In the genomic region with DNA sequence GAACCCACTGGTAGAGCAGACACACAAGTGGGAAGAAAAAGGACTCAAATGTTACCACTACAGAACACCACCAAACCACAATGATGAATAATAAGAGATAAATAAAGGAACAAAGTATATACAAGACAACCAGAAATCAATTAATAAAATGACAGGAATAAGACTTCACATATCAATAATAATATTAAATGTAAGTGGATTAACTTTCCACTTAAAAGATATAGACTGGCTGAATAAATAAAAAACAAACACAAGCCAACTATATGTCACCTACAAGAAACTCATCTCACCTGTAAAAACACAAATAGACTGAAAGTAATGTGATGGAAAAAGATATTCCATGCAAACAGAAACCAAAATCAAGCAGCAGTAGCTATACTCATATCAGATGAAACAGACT, we compare ENCODE assay signal across 10 cellular contexts. TPM values are rescaled to one million over a fixed set of nuclear protein-coding genes. Genes with fewer than 3 reads are reported as not detected.
"Had no signal": no experiment of that assay in that cellular context is flagged by ENCODE, and none has a peak within 500 bp of the region (broad histone marks: within the 10 kb centered on the region; RNA-seq: fewer than 3 reads in every experiment).

No MANE protein-coding gene starts in this region.

- H3K9ac ChIP-seq: KMS-11 had no signal

- H3K4me2 ChIP-seq: KMS-11 had no signal

- ATAC-seq: HepG2 had no signal

- FAIRE-seq: HepG2, HTR-8/SVneo had no signal

- H3K27ac ChIP-seq: HL-60, KMS-11 had no signal

- DNase-seq: IMR-90, Karpas-422, KBM-7, KG1 had no signal

RNA-seq across cellular contexts. Expression of a gene that starts 6.9 kb away (rescaled TPM):
- total RNA-seq: HepG2, HT-29, HT1080, IMR-90 had no signal
- polyA plus RNA-seq: HepG2, IMR-90 had no signal
